ENCODE assay signal across 16 cellular contexts in genomic region chr3:158766364-158766763, GRCh38.
DNase-seq lines count a peak whose midpoint lies in the region; ATAC-seq and TF ChIP-seq lines count a peak whose summit lies in the region.
"Had no signal": no experiment of that assay in that cellular context is flagged by ENCODE, and none has a peak within 500 bp of the region (broad histone marks: within the 10 kb centered on the region; RNA-seq: fewer than 3 reads in every experiment).

No MANE protein-coding gene starts in this region.

- no peak overlapping the region for H3K4me3 ChIP-seq in epithelial cell of esophagus (ENCODE audit: low read length)
- H3K4me3 ChIP-seq: A549, HAP-1 had no signal

- no peaks in the 10 kb centered on the region for H3K36me3 Mint-ChIP-seq in nephron (ENCODE audit: low read depth)
- H3K36me3 Mint-ChIP-seq: CD14-positive monocyte; CD8-positive, alpha-beta T cell had no signal

- H3K4me3 Mint-ChIP-seq in nephron, result no peak overlapping the region
- H3K4me3 Mint-ChIP-seq: CD14-positive monocyte; CD8-positive, alpha-beta T cell had no signal

- H3K27ac ChIP-seq in RWPE1, result no peak overlapping the region

- no peaks in the 10 kb centered on the region for H3K9me3 Mint-ChIP-seq in nephron
- H3K9me3 Mint-ChIP-seq: CD14-positive monocyte; CD8-positive, alpha-beta T cell had no signal

- ATAC-seq in HG02840 (IDR thresholded peaks at IDR 0.05; ENCODE audit: low FRiP score, unreplicated experiment) (no peak), HG03432 (IDR thresholded peaks at IDR 0.05; ENCODE audit: unreplicated experiment) (no peak)
- ATAC-seq: A549; CD8-positive, alpha-beta T cell had no signal

- no peaks in the 10 kb centered on the region for H3K27me3 Mint-ChIP-seq in nephron (ENCODE audit: low read depth)

- DNase-seq in HPDE6-E6E7 (ENCODE audit: extremely low spot score), result peak; percentile 25
- peak; percentile 10 for DNase-seq in RWPE1 (ENCODE audit: low spot score)
- DNase-seq in epithelial cell of esophagus (ENCODE audit: low read depth), result peak; percentile 79
- no peak for DNase-seq in NCI-H1092 treated with DMSO at 0.1 percent for 48 hours (lab: John Stamatoyannopoulos, UW)
- DNase-seq: CD8-positive, alpha-beta T cell; DMS 273 treated with DMSO at 0.1 percent for 48 hours; DND-41; GDM1; IMR-90; KBM-7 had no signal

- CTCF ChIA-PET in RWPE1 (lab: Yijun Ruan, JAX), result interaction anchor here (0.6 to 1.8 kb wide), 2 partner anchors 39 to 112 kb away, joined by 5 read pairs; no protein-coding TSS in a partner anchor

- peak overlapping the region in 2 of 3 experiments; percentile 83 to 99 for H3K27ac Mint-ChIP-seq in nephron
- H3K27ac Mint-ChIP-seq: CD14-positive monocyte; CD8-positive, alpha-beta T cell had no signal

- TF ChIP-seq CTCF in RWPE1 (conservative IDR thresholded peaks at IDR 0.05; ENCODE audit: low read depth) (no peak), epithelial cell of esophagus (IDR thresholded peaks at IDR 0.05; ENCODE audit: insufficient read depth, low read depth, low read length, missing control alignments) (no peak), nephron (IDR thresholded peaks at IDR 0.05; ENCODE audit: unreplicated experiment in 3 of 3) (no peak)

- POLR2A ChIA-PET in RWPE1 (lab: Yijun Ruan, JAX; ENCODE audit: low non-redundant PET), result no interaction called here

- peaks cover 68% of the 10 kb centered on the region for H3K4me1 Mint-ChIP-seq in nephron
- H3K4me1 Mint-ChIP-seq: CD14-positive monocyte had no signal
